13 cellular contexts compared by ENCODE assay signal in genomic region chr13:98515804-98516465, GRCh38.
DNase-seq lines count a peak whose midpoint lies in the region; ATAC-seq, FAIRE-seq and TF ChIP-seq lines count a peak whose summit lies in the region.
"Had no signal": no experiment of that assay in that cellular context is flagged by ENCODE, and none has a peak within 500 bp of the region (broad histone marks: within the 10 kb centered on the region; RNA-seq: fewer than 3 reads in every experiment).

No MANE protein-coding gene starts in this region.

- peak overlapping the region; percentile 41 for H3K4me3 Mint-ChIP-seq in activated CD4-positive, alpha-beta T cell treated with anti-CD3 and anti-CD28 coated beads, Interleukin-2, amount 10 ng/mL, durations not matched to agents 24 days and 14 days
- H3K4me3 Mint-ChIP-seq in activated T-helper 1 cell treated with anti-CD3 and anti-CD28 coated beads, Interleukin-12 subunit alpha, Interleukin-12 subunit beta, Interleukin-2, Interleukin-4 antibody, amounts not matched to agents 30 ng/mL and 10 ng/mL and 1 ng/mL, durations not matched to agents 14 hours and 24 hours and 36 hours = peak overlapping the region; percentile 19

- intact Hi-C loops in activated CD4-positive, alpha-beta T cell treated with anti-CD3 and anti-CD28 coated beads, Interleukin-2, amount 10 ng/mL, durations not matched to agents 24 days and 14 days (cut with micrococcal nuclease) = loop anchor here (1.0 to 5.0 kb wide), 3 partner anchors 33 to 146 kb away; no protein-coding TSS in a partner anchor
- intact Hi-C loops in activated T-helper 1 cell treated with anti-CD3 and anti-CD28 coated beads, Interleukin-12 subunit alpha, Interleukin-12 subunit beta, Interleukin-2, Interleukin-4 antibody, amounts not matched to agents 30 ng/mL and 10 ng/mL and 1 ng/mL, durations not matched to agents 14 hours and 24 hours and 36 hours (cut with micrococcal nuclease) = loop anchor here (1.0 kb wide), 3 partner anchors 12 to 58 kb away; no protein-coding TSS in a partner anchor

- no peak for TF ChIP-seq CTCF in D721Med (IDR thresholded peaks at IDR 0.05; ENCODE audit: insufficient read depth, missing control alignments)

- no peak for FAIRE-seq in D721Med (lab: Jason Lieb, UNC)
- FAIRE-seq: islet of Langerhans had no signal

- no peaks in the 10 kb centered on the region for H3K27me3 Mint-ChIP-seq in activated CD4-positive, alpha-beta T cell treated with anti-CD3 and anti-CD28 coated beads, Interleukin-2, amount 10 ng/mL, durations not matched to agents 24 days and 14 days
- no peaks in the 10 kb centered on the region for H3K27me3 Mint-ChIP-seq in activated T-helper 1 cell treated with anti-CD3 and anti-CD28 coated beads, Interleukin-12 subunit alpha, Interleukin-12 subunit beta, Interleukin-2, Interleukin-4 antibody, amounts not matched to agents 30 ng/mL and 10 ng/mL and 1 ng/mL, durations not matched to agents 14 hours and 24 hours and 36 hours (ENCODE audit: insufficient read depth)

- peak; percentile 32 for ATAC-seq in HG02678 (IDR thresholded peaks at IDR 0.05; ENCODE audit: unreplicated experiment)

- peaks cover 50% of the 10 kb centered on the region for H3K36me3 Mint-ChIP-seq in activated CD4-positive, alpha-beta T cell treated with anti-CD3 and anti-CD28 coated beads, Interleukin-2, amount 10 ng/mL, durations not matched to agents 24 days and 14 days (ENCODE audit: low read depth)
- peaks cover 37% of the 10 kb centered on the region for H3K36me3 Mint-ChIP-seq in activated T-helper 1 cell treated with anti-CD3 and anti-CD28 coated beads, Interleukin-12 subunit alpha, Interleukin-12 subunit beta, Interleukin-2, Interleukin-4 antibody, amounts not matched to agents 30 ng/mL and 10 ng/mL and 1 ng/mL, durations not matched to agents 14 hours and 24 hours and 36 hours (ENCODE audit: low read depth)

- DNase-seq in activated CD4-positive, alpha-beta T cell treated with anti-CD3 and anti-CD28 coated beads, Interleukin-2, amount 10 ng/mL, durations not matched to agents 24 days and 14 days = no peak
- no peak for DNase-seq in activated CD4-positive, alpha-beta T cell treated with anti-CD3 and anti-CD28 coated beads for 4 hours
- no peak for DNase-seq in activated T-helper 1 cell treated with anti-CD3 and anti-CD28 coated beads, Interleukin-12 subunit alpha, Interleukin-12 subunit beta, Interleukin-2, Interleukin-4 antibody, amounts not matched to agents 30 ng/mL and 10 ng/mL and 1 ng/mL, durations not matched to agents 14 hours and 24 hours and 36 hours (ENCODE audit: low spot score)
- peak; percentile 65 for DNase-seq in renal cortical epithelial cell (ENCODE audit: low read depth)
- DNase-seq in SW480 (ENCODE audit: low spot score) = no peak
- no peak for DNase-seq in UCSD-AML1 (lab: John Stamatoyannopoulos, UW; ENCODE audit: unreplicated experiment)
- DNase-seq in D721Med (ENCODE audit: insufficient read length, low spot score) = no peak
- DNase-seq: Calu3, dermis blood vessel endothelial cell, foreskin fibroblast, NCI-H2081 had no signal

- H3K9me3 Mint-ChIP-seq in activated CD4-positive, alpha-beta T cell treated with anti-CD3 and anti-CD28 coated beads, Interleukin-2, amount 10 ng/mL, durations not matched to agents 24 days and 14 days = no peaks in the 10 kb centered on the region
- H3K9me3 Mint-ChIP-seq in activated T-helper 1 cell treated with anti-CD3 and anti-CD28 coated beads, Interleukin-12 subunit alpha, Interleukin-12 subunit beta, Interleukin-2, Interleukin-4 antibody, amounts not matched to agents 30 ng/mL and 10 ng/mL and 1 ng/mL, durations not matched to agents 14 hours and 24 hours and 36 hours = no peaks in the 10 kb centered on the region

- peak overlapping the region; percentile 80 for H3K27ac Mint-ChIP-seq in activated CD4-positive, alpha-beta T cell treated with anti-CD3 and anti-CD28 coated beads, Interleukin-2, amount 10 ng/mL, durations not matched to agents 24 days and 14 days
- H3K27ac Mint-ChIP-seq in activated T-helper 1 cell treated with anti-CD3 and anti-CD28 coated beads, Interleukin-12 subunit alpha, Interleukin-12 subunit beta, Interleukin-2, Interleukin-4 antibody, amounts not matched to agents 30 ng/mL and 10 ng/mL and 1 ng/mL, durations not matched to agents 14 hours and 24 hours and 36 hours = peak overlapping the region; percentile 82

- H3K4me1 Mint-ChIP-seq in activated CD4-positive, alpha-beta T cell treated with anti-CD3 and anti-CD28 coated beads, Interleukin-2, amount 10 ng/mL, durations not matched to agents 24 days and 14 days = peaks cover 76% of the 10 kb centered on the region
- H3K4me1 Mint-ChIP-seq in activated T-helper 1 cell treated with anti-CD3 and anti-CD28 coated beads, Interleukin-12 subunit alpha, Interleukin-12 subunit beta, Interleukin-2, Interleukin-4 antibody, amounts not matched to agents 30 ng/mL and 10 ng/mL and 1 ng/mL, durations not matched to agents 14 hours and 24 hours and 36 hours (ENCODE audit: low read depth) = peaks cover 87% of the 10 kb centered on the region
